In genomic region chr5:10974850-10975249, GRCh38 we compare ENCODE assay signal across 7 cellular contexts.
"Had no signal": no experiment of that assay in that cellular context is flagged by ENCODE, and none has a peak within 500 bp of the region (broad histone marks: within the 10 kb centered on the region; RNA-seq: fewer than 3 reads in every experiment).

No MANE protein-coding gene starts in this region.

- H3K9ac ChIP-seq: GM23248, KMS-11 had no signal

- H3K36me3 ChIP-seq: HAP-1 had no signal

- H3K27ac ChIP-seq: GM23248, KMS-11 had no signal

- H3K4me1 ChIP-seq: HAP-1 had no signal

- H3K4me3 ChIP-seq: GM23248, HAP-1 had no signal

- H3K9me3 ChIP-seq: HAP-1 had no signal

- DNase-seq: GM23248, GOT3, H7, HFFc6, KBM-7 had no signal
